Comparison of ENCODE assay signal across 8 cellular contexts in the genomic region with DNA sequence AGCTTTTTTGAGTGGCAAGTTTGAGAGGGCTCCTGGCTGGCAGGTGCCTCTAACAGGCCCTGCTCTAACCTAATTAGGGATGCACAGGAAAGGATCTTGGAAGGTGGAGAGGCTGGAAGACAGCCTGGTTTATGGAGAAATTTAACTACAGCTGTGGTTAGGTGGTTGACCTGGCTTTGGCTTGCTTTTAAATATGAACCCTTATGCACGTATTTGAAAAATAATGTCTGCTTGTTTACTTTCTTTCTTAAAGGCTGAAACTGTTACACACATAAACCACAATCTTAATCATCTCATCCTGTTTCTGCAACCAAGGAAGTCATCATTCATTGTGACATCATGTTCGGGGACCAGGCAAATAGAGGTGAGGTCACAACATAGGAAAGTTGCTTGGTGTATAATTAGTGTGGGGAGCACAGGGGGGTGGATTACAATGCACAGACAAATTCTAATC. TPM values are rescaled to one million over a fixed set of nuclear protein-coding genes. Genes with fewer than 3 reads are reported as not detected.
DNase-seq lines count a peak whose midpoint lies in the region; ATAC-seq and TF ChIP-seq lines count a peak whose summit lies in the region.

No MANE protein-coding gene starts in this region.

- H3K9me3 ChIP-seq in SJSA1 (replicated peaks) (peaks cover 3% of the 10 kb centered on the region; the same call in 1 of the 2 replicates), muscle layer of duodenum (ENCODE audit: control insufficient read depth in 1 of 2, low read length in 2 of 2) (no peaks in the 10 kb centered on the region)

- H3K4me1 ChIP-seq in SJSA1 (replicated peaks) = peaks cover 18% of the 10 kb centered on the region
- peaks cover 4 to 8% of the 10 kb centered on the region in 2 donors for H3K4me1 ChIP-seq in muscle layer of duodenum (ENCODE audit: control insufficient read depth in 1 of 2, insufficient read depth in 2 of 2, low read length in 2 of 2)

- H3K27ac ChIP-seq in SJSA1 (peak overlapping the region; percentile 27; the same call in 1 of the 2 replicates), muscle layer of duodenum (ENCODE audit: low read length) (peak overlapping the region; percentile 70)

- peak; percentile 49 for DNase-seq in activated gamma-delta T cell treated with Interleukin-2 at 50 U/mL for 16 hours
- DNase-seq in activated gamma-delta T cell (lab: John Stamatoyannopoulos, UW) = no peak
- peak in 1 of 2 experiments; percentile 39 for DNase-seq in SJSA1 (ENCODE audit: low read depth in 1 of 2, low spot score in 2 of 2)
- DNase-seq in astrocyte of the hippocampus (ENCODE audit: low read depth, low spot score) = peak; percentile 69
- no peak for DNase-seq in SHP77 treated with DMSO at 0.1 percent for 48 hours (lab: John Stamatoyannopoulos, UW)
- DNase-seq in COR-L47 (lab: John Stamatoyannopoulos, UW) = no peak
- no peak for DNase-seq in omental fat pad (ENCODE audit: low spot score)

- ATAC-seq in omental fat pad (ENCODE audit: low FRiP score) = no peak

- H3K36me3 ChIP-seq in SJSA1 (peaks cover 76% of the 10 kb centered on the region), muscle layer of duodenum (ENCODE audit: control insufficient read depth in 1 of 2, insufficient read depth in 2 of 2, low read length in 2 of 2) (peaks cover 24 to 29% of the 10 kb centered on the region in 2 donors)

- H3K27me3 ChIP-seq in SJSA1 (replicated peaks) (no peaks in the 10 kb centered on the region), muscle layer of duodenum (ENCODE audit: low read depth, low read length) (no peaks in the 10 kb centered on the region)

- TF ChIP-seq CTCF in omental fat pad (IDR thresholded peaks at IDR 0.05) = no peak

- H3K4me3 ChIP-seq in SJSA1 (no peak overlapping the region), muscle layer of duodenum (ENCODE audit: low read depth in 1 of 2, low read length in 2 of 2) (no peak overlapping the region)

RNA-seq across cellular contexts. Expression of gene DHRS13, which starts 23.1 kb away (rescaled TPM):
- total RNA-seq in SJSA1 (2014; rRNA removed; shearing (Covaris generic)) = 11.7 and 12.7 TPM in 2 replicates
- 10 to 100 TPM in 1 of 4 donors, 1 to 10 TPM in 3; 5.0 to 11.3 (median 6.3) TPM for total RNA-seq in omental fat pad

RNA-seq across cellular contexts. Expression of gene PHF12, which starts 25.4 kb away (rescaled TPM):
- 16.7 and 28.5 TPM in 2 replicates for total RNA-seq in SJSA1 (2014; rRNA removed; shearing (Covaris generic))
- 10 to 100 TPM; 15.6 to 47.1 (median 27.6) TPM for total RNA-seq in omental fat pad

RNA-seq across cellular contexts. Expression of gene FLOT2, which starts 28.4 kb away (rescaled TPM):
- total RNA-seq in SJSA1 (2014; rRNA removed; shearing (Covaris generic)) = 13.4 and 18.3 TPM in 2 replicates
- 10 to 100 TPM; 51.1 to 95.0 (median 68.3) TPM for total RNA-seq in omental fat pad

Comparison
In these comparisons a context has a peak if more than half of its experiments do, and no peak if none do; other contexts are left out.
1. DNase-seq: peak in activated gamma-delta T cell treated with Interleukin-2 at 50 U/mL for 16 hours (single experiment) and astrocyte of the hippocampus (single experiment); none in activated gamma-delta T cell (single experiment), SHP77 treated with DMSO at 0.1 percent for 48 hours (single experiment), COR-L47 (single experiment) and omental fat pad (single experiment).